In genomic region chr2:68577183-68577582, GRCh38 we compare ENCODE assay signal across 20 cellular contexts.
"Had no signal": no experiment of that assay in that cellular context is flagged by ENCODE, and none has a peak within 500 bp of the region (broad histone marks: within the 10 kb centered on the region; RNA-seq: fewer than 3 reads in every experiment).

No MANE protein-coding gene starts in this region.

- H3K36me3 ChIP-seq: neutrophil, thoracic aorta had no signal

- H3K9me3 ChIP-seq: esophagus muscularis mucosa, neutrophil, stomach, thoracic aorta, transverse colon had no signal

- H2AFZ ChIP-seq: hepatocyte had no signal

- ATAC-seq: naive thymus-derived CD8-positive, alpha-beta T cell; sciatic nerve had no signal

- H3K4me1 ChIP-seq: esophagus muscularis mucosa, stomach, transverse colon had no signal

- H3K4me3 ChIP-seq: esophagus muscularis mucosa, hepatocyte, stomach, thoracic aorta, transverse colon had no signal

- H3K27me3 Mint-ChIP-seq: naive thymus-derived CD8-positive, alpha-beta T cell had no signal

- H3K4me2 ChIP-seq: hepatocyte had no signal

- H3K27ac Mint-ChIP-seq: naive thymus-derived CD8-positive, alpha-beta T cell had no signal

- H3K79me2 ChIP-seq: hepatocyte had no signal

- H3K27ac ChIP-seq: epithelial cell of prostate, esophagus muscularis mucosa, hepatocyte, neutrophil, stomach, thoracic aorta, transverse colon had no signal

- DNase-seq: cortex of kidney; effector memory CD4-positive, alpha-beta T cell; foreskin melanocyte; head of caudate nucleus; kidney glomerular epithelial cell; mammary epithelial cell; naive thymus-derived CD8-positive, alpha-beta T cell; small intestine; stimulated activated CD4-positive, alpha-beta T cell treated with anti-CD3 and anti-CD28 coated beads, Interleukin-12 subunit alpha, Interleukin-12 subunit beta, amount 100 ng/mL, for 4 hours; stimulated activated naive CD4-positive, alpha-beta T cell; stomach; substantia nigra; transverse colon had no signal

- H3K4me1 Mint-ChIP-seq: naive thymus-derived CD8-positive, alpha-beta T cell had no signal

- H3K27me3 ChIP-seq: esophagus muscularis mucosa, hepatocyte, neutrophil, stomach, transverse colon had no signal

- H3K4me3 Mint-ChIP-seq: naive thymus-derived CD8-positive, alpha-beta T cell had no signal

- H3K9me3 Mint-ChIP-seq: naive thymus-derived CD8-positive, alpha-beta T cell had no signal

- FAIRE-seq: endometrium, small intestine had no signal
